In the genomic region with DNA sequence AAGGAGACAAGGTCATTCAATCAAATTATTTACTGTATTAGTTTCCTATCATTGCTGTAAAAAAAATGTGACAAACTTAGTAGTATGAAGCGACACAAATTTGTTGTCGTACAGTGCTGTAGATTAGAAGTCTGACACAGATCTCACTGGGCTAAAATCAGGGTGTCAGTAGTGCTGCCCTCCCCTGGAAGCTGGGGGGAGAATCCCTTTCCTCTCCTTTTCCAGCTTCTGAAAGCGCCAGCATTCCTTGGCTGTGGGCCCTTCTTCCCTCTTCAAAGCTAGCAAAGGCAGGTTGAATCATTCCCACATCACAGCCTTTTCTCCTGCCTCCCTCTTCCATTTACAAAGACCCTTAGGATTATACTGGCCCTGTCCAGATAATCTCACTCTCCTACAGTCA, we compare ENCODE assay signal across 24 cellular contexts. TPM values are rescaled to one million over a fixed set of nuclear protein-coding genes. Genes with fewer than 3 reads are reported as not detected.
A peak's percentile ranks its signal among the peaks of the same experiment; 100 is the strongest.
DNase-seq lines count a peak whose midpoint lies in the region; ATAC-seq and TF ChIP-seq lines count a peak whose summit lies in the region.
"Had no signal": no experiment of that assay in that cellular context is flagged by ENCODE, and none has a peak within 500 bp of the region (broad histone marks: within the 10 kb centered on the region; RNA-seq: fewer than 3 reads in every experiment).

No MANE protein-coding gene starts in this region.

- peak overlapping the region; percentile 1 for H3K27ac Mint-ChIP-seq in Calu3 (ENCODE audit: unreplicated experiment)
- H3K27ac Mint-ChIP-seq in endodermal cell: no peak overlapping the region
- H3K27ac Mint-ChIP-seq in nephron progenitor cell: peak overlapping the region; percentile 46
- H3K27ac Mint-ChIP-seq in stimulated activated effector memory CD8-positive, alpha-beta T cell treated with anti-CD3 and anti-CD28 coated beads, Interleukin-12 subunit alpha, Interleukin-12 subunit beta, amount 100 ng/mL, for 72 hours: no peak overlapping the region
- H3K27ac Mint-ChIP-seq: activated CD4-positive, alpha-beta T cell treated with anti-CD3 and anti-CD28 coated beads, Interleukin-2, amount 10 ng/mL, durations not matched to agents 7 days and 5 days had no signal

- CTCF ChIA-PET in Calu3 (lab: Charles Lee): interaction anchor here (0.6 to 1.6 kb wide), 3 partner anchors 9 to 322 kb away, joined by 3 to 4 read pairs (median 3); no protein-coding TSS in a partner anchor
- CTCF ChIA-PET in Panc1 (lab: Charles Lee): no interaction called here

- H3K9me3 Mint-ChIP-seq in Calu3 (ENCODE audit: low read depth, unreplicated experiment) (peaks cover 7% of the 10 kb centered on the region), endodermal cell (no peaks in the 10 kb centered on the region), nephron progenitor cell (peaks cover 14% of the 10 kb centered on the region)
- no peaks in the 10 kb centered on the region for H3K9me3 Mint-ChIP-seq in stimulated activated effector memory CD8-positive, alpha-beta T cell treated with anti-CD3 and anti-CD28 coated beads, Interleukin-12 subunit alpha, Interleukin-12 subunit beta, amount 100 ng/mL, for 72 hours
- H3K9me3 Mint-ChIP-seq: activated CD4-positive, alpha-beta T cell treated with anti-CD3 and anti-CD28 coated beads, Interleukin-2, amount 10 ng/mL, durations not matched to agents 7 days and 5 days had no signal

- TF ChIP-seq CTCF in Calu3 (IDR thresholded peaks at IDR 0.05; ENCODE audit: unreplicated experiment): no peak
- TF ChIP-seq CTCF in Panc1 (IDR thresholded peaks at IDR 0.05): peak; percentile 30
- TF ChIP-seq CTCF in endodermal cell (conservative IDR thresholded peaks at IDR 0.05): peak; percentile 49
- TF ChIP-seq CTCF in nephron progenitor cell (IDR thresholded peaks at IDR 0.05): no peak
- TF ChIP-seq CTCF in right atrium auricular region (IDR thresholded peaks at IDR 0.05): no peak

- H3K36me3 Mint-ChIP-seq in Calu3 (ENCODE audit: insufficient read depth, unreplicated experiment): peaks cover 19% of the 10 kb centered on the region
- H3K36me3 Mint-ChIP-seq in endodermal cell (ENCODE audit: low read depth): peaks cover 27% of the 10 kb centered on the region
- peaks cover 59% of the 10 kb centered on the region for H3K36me3 Mint-ChIP-seq in nephron progenitor cell (ENCODE audit: low read depth)
- H3K36me3 Mint-ChIP-seq in stimulated activated effector memory CD8-positive, alpha-beta T cell treated with anti-CD3 and anti-CD28 coated beads, Interleukin-12 subunit alpha, Interleukin-12 subunit beta, amount 100 ng/mL, for 72 hours: no peaks in the 10 kb centered on the region

- 96 to 100% methylated on average over 3 of the region's 3 CpGs for WGBS in endodermal cell (ENCODE audit: insufficient coverage in 1 of 2, insufficient read length in 1 of 2), 2 experiments

- H3K27me3 ChIP-seq in Panc1 (ENCODE audit: control insufficient read depth, insufficient read depth, low read length) (no peaks in the 10 kb centered on the region), endodermal cell (ENCODE audit: control insufficient read depth, insufficient read depth, low read length, poor library complexity, severe bottlenecking) (no peaks in the 10 kb centered on the region), right atrium auricular region (no peaks in the 10 kb centered on the region)
- H3K27me3 ChIP-seq: cardiac muscle cell, esophagus squamous epithelium, ovary, tibial nerve had no signal

- POLR2A ChIA-PET in Panc1 (lab: Charles Lee): no interaction called here

- intact Hi-C loops in Calu3 (cut with micrococcal nuclease; ENCODE audit: unreplicated experiment): no loop called here
- intact Hi-C loops in Panc1 (cut with micrococcal nuclease; ENCODE audit: unreplicated experiment): no loop called here

- H3K4me3 Mint-ChIP-seq in Calu3 (ENCODE audit: low read depth, unreplicated experiment) (no peak overlapping the region), endodermal cell (no peak overlapping the region), nephron progenitor cell (no peak overlapping the region)
- H3K4me3 Mint-ChIP-seq in stimulated activated effector memory CD8-positive, alpha-beta T cell treated with anti-CD3 and anti-CD28 coated beads, Interleukin-12 subunit alpha, Interleukin-12 subunit beta, amount 100 ng/mL, for 72 hours: no peak overlapping the region
- H3K4me3 Mint-ChIP-seq: activated CD4-positive, alpha-beta T cell treated with anti-CD3 and anti-CD28 coated beads, Interleukin-2, amount 10 ng/mL, durations not matched to agents 7 days and 5 days had no signal

- no TSS peak for BruUV-seq in Calu3 (replicated peaks; lab: Mats Ljungman, UMichigan)
- no TSS peak for BruUV-seq in Panc1 (replicated peaks; lab: Mats Ljungman, UMichigan)

- no peak overlapping the region for H3K4me3 ChIP-seq in Panc1 (ENCODE audit: low read depth in 2 of 2, low read length in 2 of 2)
- no peak overlapping the region for H3K4me3 ChIP-seq in endodermal cell (ENCODE audit: low read length)
- no peak overlapping the region for H3K4me3 ChIP-seq in right atrium auricular region
- H3K4me3 ChIP-seq: cardiac muscle cell, esophagus squamous epithelium, GM12878, left ventricle myocardium inferior, ovary, tibial nerve had no signal

- H3K4me1 ChIP-seq in Panc1 (ENCODE audit: control insufficient read depth, insufficient read depth, low read length) (no peaks in the 10 kb centered on the region), endodermal cell (ENCODE audit: control insufficient read depth, insufficient read depth, low read length) (peaks cover 4% of the 10 kb centered on the region), right atrium auricular region (peaks cover 0 to 6% of the 10 kb centered on the region in 2 donors)
- H3K4me1 ChIP-seq: esophagus squamous epithelium had no signal

- H3K27me3 Mint-ChIP-seq in Calu3 (ENCODE audit: unreplicated experiment) (no peaks in the 10 kb centered on the region), endodermal cell (ENCODE audit: insufficient read depth) (no peaks in the 10 kb centered on the region), nephron progenitor cell (ENCODE audit: low read depth, poor library complexity) (no peaks in the 10 kb centered on the region)
- H3K27me3 Mint-ChIP-seq: activated CD4-positive, alpha-beta T cell treated with anti-CD3 and anti-CD28 coated beads, Interleukin-2, amount 10 ng/mL, durations not matched to agents 7 days and 5 days had no signal

- no peak for DNase-seq in Calu3
- DNase-seq in Panc1 (ENCODE audit: low read depth, low spot score): no peak
- DNase-seq in endodermal cell: peak; percentile 52
- no peak for DNase-seq in nephron progenitor cell
- no peak for DNase-seq in stimulated activated effector memory CD8-positive, alpha-beta T cell treated with anti-CD3 and anti-CD28 coated beads, Interleukin-12 subunit alpha, Interleukin-12 subunit beta, amount 100 ng/mL, for 72 hours (ENCODE audit: low spot score in 2 of 2)
- no peak for DNase-seq in right atrium auricular region (ENCODE audit: low spot score)
- DNase-seq: activated CD4-positive, alpha-beta T cell treated with anti-CD3 and anti-CD28 coated beads, Interleukin-2, amount 10 ng/mL, durations not matched to agents 7 days and 5 days; activated CD8-positive, alpha-beta memory T cell treated with anti-CD3 and anti-CD28 coated beads, Interleukin-2, amount 50 U/mL, for 48 hours; activated gamma-delta T cell; AML-193; esophagus squamous epithelium; GF-D8; KG1; left ventricle myocardium inferior; NCI-H1048; NCI-H2029; NCI-H446 treated with DMSO at 0.1 percent for 48 hours; ovary; stimulated activated naive CD8-positive, alpha-beta T cell treated with anti-CD3 and anti-CD28 coated beads, Interleukin-15, Interleukin-2, amounts not matched to agents 100 U/mL and 50 U/mL, for 24 hours had no signal

- in situ Hi-C loops in Panc1 (cut with HindIII; ENCODE audit: low pct_unique_long_range_greater_than_20kb, low sequenced_read_pairs): no loop called here

- no peaks in the 10 kb centered on the region for H3K36me3 ChIP-seq in Panc1 (ENCODE audit: control insufficient read depth, insufficient read depth, low read length)
- H3K36me3 ChIP-seq in endodermal cell (ENCODE audit: control insufficient read depth, insufficient read depth, low read length): no peaks in the 10 kb centered on the region
- no peaks in the 10 kb centered on the region for H3K36me3 ChIP-seq in right atrium auricular region
- H3K36me3 ChIP-seq: cardiac muscle cell, esophagus squamous epithelium, left ventricle myocardium inferior, ovary had no signal

- H3K4me1 Mint-ChIP-seq in Calu3 (ENCODE audit: low read depth, unreplicated experiment) (peaks cover 77% of the 10 kb centered on the region), endodermal cell (peaks cover 6% of the 10 kb centered on the region), nephron progenitor cell (no peaks in the 10 kb centered on the region)
- H3K4me1 Mint-ChIP-seq in stimulated activated effector memory CD8-positive, alpha-beta T cell treated with anti-CD3 and anti-CD28 coated beads, Interleukin-12 subunit alpha, Interleukin-12 subunit beta, amount 100 ng/mL, for 72 hours: peaks cover 43% of the 10 kb centered on the region

- H3K27ac ChIP-seq in Panc1 (ENCODE audit: low read length): no peak overlapping the region
- no peak overlapping the region for H3K27ac ChIP-seq in endodermal cell (ENCODE audit: low read depth, low read length)
- no peak overlapping the region for H3K27ac ChIP-seq in right atrium auricular region
- H3K27ac ChIP-seq: cardiac muscle cell, esophagus squamous epithelium, left ventricle myocardium inferior, ovary, tibial nerve had no signal

- no peak for ATAC-seq in Panc1
- ATAC-seq in stimulated activated effector memory CD8-positive, alpha-beta T cell treated with anti-CD3 and anti-CD28 coated beads, Interleukin-12 subunit alpha, Interleukin-12 subunit beta, amount 100 ng/mL, for 72 hours: no peak
- ATAC-seq in HG03097 (IDR thresholded peaks at IDR 0.05; ENCODE audit: low FRiP score, unreplicated experiment): no peak
- ATAC-seq in GM18861 (IDR thresholded peaks at IDR 0.05; ENCODE audit: unreplicated experiment): no peak
- ATAC-seq: GM12878; stimulated activated naive CD8-positive, alpha-beta T cell treated with anti-CD3 and anti-CD28 coated beads, Interleukin-15, Interleukin-2, amounts not matched to agents 100 U/mL and 50 U/mL, for 24 hours had no signal

- no peak overlapping the region for H3K9ac ChIP-seq in endodermal cell (ENCODE audit: extremely low read depth, low read length, poor library complexity, severe bottlenecking)

- H3K9me3 ChIP-seq in Panc1 (ENCODE audit: control insufficient read depth, insufficient read depth, low read depth, low read length): no peaks in the 10 kb centered on the region
- H3K9me3 ChIP-seq in endodermal cell (ENCODE audit: control insufficient read depth, low read length): no peaks in the 10 kb centered on the region
- H3K9me3 ChIP-seq in right atrium auricular region: no peaks in the 10 kb centered on the region
- H3K9me3 ChIP-seq: esophagus squamous epithelium, ovary, tibial nerve had no signal

RNA-seq across cellular contexts. Expression of gene VPS41, which starts 28.0 kb away (rescaled TPM):
- total RNA-seq in Calu3 (2022) (249 and 292 TPM in 2 replicates), Panc1 (2021; ENCODE audit: unreplicated experiment) (127 TPM), endodermal cell (10 to 100 TPM; 77.1 to 78.0 TPM), right atrium auricular region (10 to 100 TPM; 15.6 to 18.1 TPM)
- polyA plus RNA-seq in Panc1 (2012; ENCODE audit: insufficient read length): 46.9 TPM
- 42.1 TPM for polyA plus RNA-seq in endodermal cell (2013, experiment 1 of 2)
- 34.5 TPM for polyA plus RNA-seq in endodermal cell (2013, experiment 2 of 2)

Comparison
In these comparisons a context has a peak if more than half of its experiments do, and no peak if none do; other contexts are left out.
1. H3K27ac Mint-ChIP-seq: peak in Calu3 (single experiment) and nephron progenitor cell (single experiment); none in endodermal cell (single experiment) and stimulated activated effector memory CD8-positive, alpha-beta T cell treated with anti-CD3 and anti-CD28 coated beads, Interleukin-12 subunit alpha, Interleukin-12 subunit beta, amount 100 ng/mL, for 72 hours (single experiment).
2. CTCF ChIP-seq: peak in Panc1 (single experiment) and endodermal cell (single experiment); none in Calu3 (single experiment), nephron progenitor cell (single experiment) and right atrium auricular region (0 of 2).